Comparison of ENCODE assay signal across 1 cellular context in genomic region chr5:96664669-96665068, GRCh38.
TF ChIP-seq lines count a peak whose summit lies in the region.

No MANE protein-coding gene starts in this region.

TF ChIP-seq in K562, 482 proteins besides CTCF, POLR2A, EP300 and RAD21 (continued from another document):
- TF ChIP-seq PRDM10 (IDR thresholded peaks at IDR 0.05; ENCODE audit: partially characterized antibody), result no peak
- TF ChIP-seq NCOR1 (IDR thresholded peaks at IDR 0.05), result no peak
- no peak for TF ChIP-seq TFAM (CRISPR knock-in tag; conservative IDR thresholded peaks at IDR 0.05)
- TF ChIP-seq MAZ (CRISPR knock-in tag; conservative IDR thresholded peaks at IDR 0.05 in 1 of 2, IDR thresholded peaks at IDR 0.05 in 1 of 2), result no peak
- no peak for TF ChIP-seq MYNN (IDR thresholded peaks at IDR 0.05)
- TF ChIP-seq MYNN (CRISPR knock-in tag; IDR thresholded peaks at IDR 0.05), result no peak
- 0 out of 2 replicates have a peak, but pooled peaks have one; percentile 16 for TF ChIP-seq STAT5A (IDR thresholded peaks at IDR 0.05; ENCODE audit: borderline replicate concordance, low read length)
- no peak for TF ChIP-seq ZNF384 (IDR thresholded peaks at IDR 0.05; ENCODE audit: low read depth, low read length)
- TF ChIP-seq POLR2AphosphoS5 (IDR thresholded peaks at IDR 0.05; ENCODE audit: control insufficient read depth, insufficient read depth, low read depth, low read length), result no peak
- no peak for TF ChIP-seq GTF2A2 (tag; IDR thresholded peaks at IDR 0.05)
- TF ChIP-seq ZNF507 (tag; conservative IDR thresholded peaks at IDR 0.05), result no peak
- no peak for TF ChIP-seq ZNF589 (CRISPR knock-in tag; IDR thresholded peaks at IDR 0.05; ENCODE audit: low read depth)
- TF ChIP-seq ZC3H8 (IDR thresholded peaks at IDR 0.05), result no peak
- TF ChIP-seq RCOR1 (IDR thresholded peaks at IDR 0.05; ENCODE audit: borderline replicate concordance in 1 of 2, low read depth in 2 of 2, low read length in 2 of 2), result no peak
- TF ChIP-seq TAL1 (IDR thresholded peaks at IDR 0.05), result peak; percentile 25; the same call in 1 of the 2 replicates
- TF ChIP-seq FOXA3 (CRISPR knock-in tag; conservative IDR thresholded peaks at IDR 0.05 in 1 of 2, IDR thresholded peaks at IDR 0.05 in 1 of 2), result 0 out of 4 replicates have a peak, but pooled peaks of 1 of the 2 experiments have one; percentile 18
- TF ChIP-seq PRPF4 (IDR thresholded peaks at IDR 0.05; ENCODE audit: insufficient read depth, low read depth, low read length, poor library complexity, severe bottlenecking), result no peak
- TF ChIP-seq, protein P1, sequence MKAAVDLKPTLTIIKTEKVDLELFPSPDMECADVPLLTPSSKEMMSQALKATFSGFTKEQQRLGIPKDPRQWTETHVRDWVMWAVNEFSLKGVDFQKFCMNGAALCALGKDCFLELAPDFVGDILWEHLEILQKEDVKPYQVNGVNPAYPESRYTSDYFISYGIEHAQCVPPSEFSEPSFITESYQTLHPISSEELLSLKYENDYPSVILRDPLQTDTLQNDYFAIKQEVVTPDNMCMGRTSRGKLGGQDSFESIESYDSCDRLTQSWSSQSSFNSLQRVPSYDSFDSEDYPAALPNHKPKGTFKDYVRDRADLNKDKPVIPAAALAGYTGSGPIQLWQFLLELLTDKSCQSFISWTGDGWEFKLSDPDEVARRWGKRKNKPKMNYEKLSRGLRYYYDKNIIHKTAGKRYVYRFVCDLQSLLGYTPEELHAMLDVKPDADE (conservative IDR thresholded peaks at IDR 0.05; ENCODE audit: control insufficient read depth, low read depth, low read length), result no peak
- TF ChIP-seq ZNF282 (CRISPR knock-in tag; IDR thresholded peaks at IDR 0.05), result no peak
- no peak for TF ChIP-seq DMBX1 (CRISPR knock-in tag; IDR thresholded peaks at IDR 0.05; ENCODE audit: borderline replicate concordance)
- TF ChIP-seq RBM25 (IDR thresholded peaks at IDR 0.05; ENCODE audit: low read depth, low read length, severe bottlenecking), result no peak
- TF ChIP-seq SRSF7 (optimal IDR thresholded peaks at IDR 0.05; ENCODE audit: low read depth, low read length), result no peak
- peak; percentile 48; the same call in 1 of the 2 replicates for TF ChIP-seq ARID1B (IDR thresholded peaks at IDR 0.05)
- no peak for TF ChIP-seq KLF6 (CRISPR knock-in tag; IDR thresholded peaks at IDR 0.05; ENCODE audit: borderline replicate concordance)
- TF ChIP-seq TEAD4 (IDR thresholded peaks at IDR 0.05; ENCODE audit: low read length), result peak; percentile 79
- no peak for TF ChIP-seq TEAD4 (CRISPR knock-in tag; IDR thresholded peaks at IDR 0.05; ENCODE audit: borderline replicate concordance)
- TF ChIP-seq PML (IDR thresholded peaks at IDR 0.05; ENCODE audit: low read length), result peak; percentile 34; the same call in 1 of the 2 replicates
- TF ChIP-seq CREM (IDR thresholded peaks at IDR 0.05; ENCODE audit: low read depth), result no peak
- TF ChIP-seq, protein P2, sequence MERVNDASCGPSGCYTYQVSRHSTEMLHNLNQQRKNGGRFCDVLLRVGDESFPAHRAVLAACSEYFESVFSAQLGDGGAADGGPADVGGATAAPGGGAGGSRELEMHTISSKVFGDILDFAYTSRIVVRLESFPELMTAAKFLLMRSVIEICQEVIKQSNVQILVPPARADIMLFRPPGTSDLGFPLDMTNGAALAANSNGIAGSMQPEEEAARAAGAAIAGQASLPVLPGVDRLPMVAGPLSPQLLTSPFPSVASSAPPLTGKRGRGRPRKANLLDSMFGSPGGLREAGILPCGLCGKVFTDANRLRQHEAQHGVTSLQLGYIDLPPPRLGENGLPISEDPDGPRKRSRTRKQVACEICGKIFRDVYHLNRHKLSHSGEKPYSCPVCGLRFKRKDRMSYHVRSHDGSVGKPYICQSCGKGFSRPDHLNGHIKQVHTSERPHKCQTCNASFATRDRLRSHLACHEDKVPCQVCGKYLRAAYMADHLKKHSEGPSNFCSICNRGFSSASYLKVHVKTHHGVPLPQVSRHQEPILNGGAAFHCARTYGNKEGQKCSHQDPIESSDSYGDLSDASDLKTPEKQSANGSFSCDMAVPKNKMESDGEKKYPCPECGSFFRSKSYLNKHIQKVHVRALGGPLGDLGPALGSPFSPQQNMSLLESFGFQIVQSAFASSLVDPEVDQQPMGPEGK (CRISPR knock-in tag; IDR thresholded peaks at IDR 0.05; ENCODE audit: borderline replicate concordance), result no peak
- TF ChIP-seq SIN3B (IDR thresholded peaks at IDR 0.05; ENCODE audit: low read depth), result no peak
- TF ChIP-seq, protein P3, sequence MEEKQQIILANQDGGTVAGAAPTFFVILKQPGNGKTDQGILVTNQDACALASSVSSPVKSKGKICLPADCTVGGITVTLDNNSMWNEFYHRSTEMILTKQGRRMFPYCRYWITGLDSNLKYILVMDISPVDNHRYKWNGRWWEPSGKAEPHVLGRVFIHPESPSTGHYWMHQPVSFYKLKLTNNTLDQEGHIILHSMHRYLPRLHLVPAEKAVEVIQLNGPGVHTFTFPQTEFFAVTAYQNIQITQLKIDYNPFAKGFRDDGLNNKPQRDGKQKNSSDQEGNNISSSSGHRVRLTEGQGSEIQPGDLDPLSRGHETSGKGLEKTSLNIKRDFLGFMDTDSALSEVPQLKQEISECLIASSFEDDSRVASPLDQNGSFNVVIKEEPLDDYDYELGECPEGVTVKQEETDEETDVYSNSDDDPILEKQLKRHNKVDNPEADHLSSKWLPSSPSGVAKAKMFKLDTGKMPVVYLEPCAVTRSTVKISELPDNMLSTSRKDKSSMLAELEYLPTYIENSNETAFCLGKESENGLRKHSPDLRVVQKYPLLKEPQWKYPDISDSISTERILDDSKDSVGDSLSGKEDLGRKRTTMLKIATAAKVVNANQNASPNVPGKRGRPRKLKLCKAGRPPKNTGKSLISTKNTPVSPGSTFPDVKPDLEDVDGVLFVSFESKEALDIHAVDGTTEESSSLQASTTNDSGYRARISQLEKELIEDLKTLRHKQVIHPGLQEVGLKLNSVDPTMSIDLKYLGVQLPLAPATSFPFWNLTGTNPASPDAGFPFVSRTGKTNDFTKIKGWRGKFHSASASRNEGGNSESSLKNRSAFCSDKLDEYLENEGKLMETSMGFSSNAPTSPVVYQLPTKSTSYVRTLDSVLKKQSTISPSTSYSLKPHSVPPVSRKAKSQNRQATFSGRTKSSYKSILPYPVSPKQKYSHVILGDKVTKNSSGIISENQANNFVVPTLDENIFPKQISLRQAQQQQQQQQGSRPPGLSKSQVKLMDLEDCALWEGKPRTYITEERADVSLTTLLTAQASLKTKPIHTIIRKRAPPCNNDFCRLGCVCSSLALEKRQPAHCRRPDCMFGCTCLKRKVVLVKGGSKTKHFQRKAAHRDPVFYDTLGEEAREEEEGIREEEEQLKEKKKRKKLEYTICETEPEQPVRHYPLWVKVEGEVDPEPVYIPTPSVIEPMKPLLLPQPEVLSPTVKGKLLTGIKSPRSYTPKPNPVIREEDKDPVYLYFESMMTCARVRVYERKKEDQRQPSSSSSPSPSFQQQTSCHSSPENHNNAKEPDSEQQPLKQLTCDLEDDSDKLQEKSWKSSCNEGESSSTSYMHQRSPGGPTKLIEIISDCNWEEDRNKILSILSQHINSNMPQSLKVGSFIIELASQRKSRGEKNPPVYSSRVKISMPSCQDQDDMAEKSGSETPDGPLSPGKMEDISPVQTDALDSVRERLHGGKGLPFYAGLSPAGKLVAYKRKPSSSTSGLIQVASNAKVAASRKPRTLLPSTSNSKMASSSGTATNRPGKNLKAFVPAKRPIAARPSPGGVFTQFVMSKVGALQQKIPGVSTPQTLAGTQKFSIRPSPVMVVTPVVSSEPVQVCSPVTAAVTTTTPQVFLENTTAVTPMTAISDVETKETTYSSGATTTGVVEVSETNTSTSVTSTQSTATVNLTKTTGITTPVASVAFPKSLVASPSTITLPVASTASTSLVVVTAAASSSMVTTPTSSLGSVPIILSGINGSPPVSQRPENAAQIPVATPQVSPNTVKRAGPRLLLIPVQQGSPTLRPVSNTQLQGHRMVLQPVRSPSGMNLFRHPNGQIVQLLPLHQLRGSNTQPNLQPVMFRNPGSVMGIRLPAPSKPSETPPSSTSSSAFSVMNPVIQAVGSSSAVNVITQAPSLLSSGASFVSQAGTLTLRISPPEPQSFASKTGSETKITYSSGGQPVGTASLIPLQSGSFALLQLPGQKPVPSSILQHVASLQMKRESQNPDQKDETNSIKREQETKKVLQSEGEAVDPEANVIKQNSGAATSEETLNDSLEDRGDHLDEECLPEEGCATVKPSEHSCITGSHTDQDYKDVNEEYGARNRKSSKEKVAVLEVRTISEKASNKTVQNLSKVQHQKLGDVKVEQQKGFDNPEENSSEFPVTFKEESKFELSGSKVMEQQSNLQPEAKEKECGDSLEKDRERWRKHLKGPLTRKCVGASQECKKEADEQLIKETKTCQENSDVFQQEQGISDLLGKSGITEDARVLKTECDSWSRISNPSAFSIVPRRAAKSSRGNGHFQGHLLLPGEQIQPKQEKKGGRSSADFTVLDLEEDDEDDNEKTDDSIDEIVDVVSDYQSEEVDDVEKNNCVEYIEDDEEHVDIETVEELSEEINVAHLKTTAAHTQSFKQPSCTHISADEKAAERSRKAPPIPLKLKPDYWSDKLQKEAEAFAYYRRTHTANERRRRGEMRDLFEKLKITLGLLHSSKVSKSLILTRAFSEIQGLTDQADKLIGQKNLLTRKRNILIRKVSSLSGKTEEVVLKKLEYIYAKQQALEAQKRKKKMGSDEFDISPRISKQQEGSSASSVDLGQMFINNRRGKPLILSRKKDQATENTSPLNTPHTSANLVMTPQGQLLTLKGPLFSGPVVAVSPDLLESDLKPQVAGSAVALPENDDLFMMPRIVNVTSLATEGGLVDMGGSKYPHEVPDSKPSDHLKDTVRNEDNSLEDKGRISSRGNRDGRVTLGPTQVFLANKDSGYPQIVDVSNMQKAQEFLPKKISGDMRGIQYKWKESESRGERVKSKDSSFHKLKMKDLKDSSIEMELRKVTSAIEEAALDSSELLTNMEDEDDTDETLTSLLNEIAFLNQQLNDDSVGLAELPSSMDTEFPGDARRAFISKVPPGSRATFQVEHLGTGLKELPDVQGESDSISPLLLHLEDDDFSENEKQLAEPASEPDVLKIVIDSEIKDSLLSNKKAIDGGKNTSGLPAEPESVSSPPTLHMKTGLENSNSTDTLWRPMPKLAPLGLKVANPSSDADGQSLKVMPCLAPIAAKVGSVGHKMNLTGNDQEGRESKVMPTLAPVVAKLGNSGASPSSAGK (IDR thresholded peaks at IDR 0.05), result no peak
- TF ChIP-seq SMARCC2 (IDR thresholded peaks at IDR 0.05; ENCODE audit: low read depth), result no peak
- TF ChIP-seq CBX1 (IDR thresholded peaks at IDR 0.05; ENCODE audit: low read depth), result no peak
- TF ChIP-seq TARDBP (IDR thresholded peaks at IDR 0.05), result no peak
- no peak for TF ChIP-seq MBD2 (IDR thresholded peaks at IDR 0.05; ENCODE audit: borderline replicate concordance, low read depth)
- no peak for TF ChIP-seq RB1 (IDR thresholded peaks at IDR 0.05; ENCODE audit: low read depth)
